In genomic region chr12:54412786-54413185, GRCh38 we compare ENCODE assay signal across 1 cellular context.
TF ChIP-seq lines count a peak whose summit lies in the region.

No MANE protein-coding gene starts in this region.

TF ChIP-seq in K562, 482 proteins besides CTCF, POLR2A, EP300 and RAD21 (continued from another document):
- TF ChIP-seq CBX5 (IDR thresholded peaks at IDR 0.05; ENCODE audit: borderline replicate concordance, low read depth) (no peak), DACH1 (IDR thresholded peaks at IDR 0.05; ENCODE audit: partially characterized antibody) (no peak), RERE (CRISPR knock-in tag; IDR thresholded peaks at IDR 0.05; ENCODE audit: borderline replicate concordance) (no peak), LCOR (CRISPR knock-in tag; IDR thresholded peaks at IDR 0.05) (no peak), HNRNPH1 (optimal IDR thresholded peaks at IDR 0.05; ENCODE audit: low read depth, low read length) (no peak)
- TF ChIP-seq, protein P1, sequence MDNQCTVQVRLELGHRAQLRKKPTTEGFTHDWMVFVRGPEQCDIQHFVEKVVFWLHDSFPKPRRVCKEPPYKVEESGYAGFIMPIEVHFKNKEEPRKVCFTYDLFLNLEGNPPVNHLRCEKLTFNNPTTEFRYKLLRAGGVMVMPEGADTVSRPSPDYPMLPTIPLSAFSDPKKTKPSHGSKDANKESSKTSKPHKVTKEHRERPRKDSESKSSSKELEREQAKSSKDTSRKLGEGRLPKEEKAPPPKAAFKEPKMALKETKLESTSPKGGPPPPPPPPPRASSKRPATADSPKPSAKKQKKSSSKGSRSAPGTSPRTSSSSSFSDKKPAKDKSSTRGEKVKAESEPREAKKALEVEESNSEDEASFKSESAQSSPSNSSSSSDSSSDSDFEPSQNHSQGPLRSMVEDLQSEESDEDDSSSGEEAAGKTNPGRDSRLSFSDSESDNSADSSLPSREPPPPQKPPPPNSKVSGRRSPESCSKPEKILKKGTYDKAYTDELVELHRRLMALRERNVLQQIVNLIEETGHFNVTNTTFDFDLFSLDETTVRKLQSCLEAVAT (IDR thresholded peaks at IDR 0.05) = no peak
